ENCODE assay signal across 20 cellular contexts in the genomic region with DNA sequence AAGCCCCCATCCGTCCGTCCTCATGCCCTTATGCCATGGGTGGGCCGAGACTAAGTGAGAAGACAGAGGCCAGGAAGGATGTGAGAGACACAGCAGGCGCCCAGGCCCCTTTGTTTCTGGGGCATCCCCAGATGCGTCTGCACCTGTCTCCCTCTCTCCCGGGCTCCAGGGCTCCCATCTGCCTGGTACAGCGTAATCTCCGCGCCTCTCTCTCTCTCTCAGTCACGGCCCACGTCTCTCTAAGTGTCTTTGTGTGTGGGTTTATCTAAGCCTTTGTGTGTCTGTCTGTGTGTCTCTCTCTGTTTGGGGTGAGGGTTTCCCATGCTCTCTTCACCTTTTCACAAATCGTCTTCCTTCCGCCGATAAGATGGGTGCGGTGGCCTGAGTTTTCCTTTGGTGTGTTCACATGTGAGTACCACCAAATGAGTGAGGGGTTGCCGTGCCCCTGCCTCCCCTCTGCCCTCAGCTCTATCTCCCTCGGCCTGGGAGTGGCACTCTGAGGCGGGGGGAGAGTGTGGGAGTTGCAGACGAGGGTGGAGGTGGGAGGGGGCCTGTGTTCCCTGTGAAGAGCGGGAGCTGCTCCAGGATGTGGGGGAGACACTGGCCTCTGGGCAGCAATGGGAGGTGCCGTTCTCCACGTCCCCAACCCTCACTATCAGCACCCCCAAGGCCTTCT.
DNase-seq lines count a peak whose midpoint lies in the region; ATAC-seq lines count a peak whose summit lies in the region.
"Had no signal": no experiment of that assay in that cellular context is flagged by ENCODE, and none has a peak within 500 bp of the region (broad histone marks: within the 10 kb centered on the region; RNA-seq: fewer than 3 reads in every experiment).

No MANE protein-coding gene starts in this region.

- no peak overlapping the region for H3K4me3 ChIP-seq in iPS-15b (ENCODE audit: low read depth, low read length)
- H3K4me3 ChIP-seq: left lung, SK-N-MC had no signal

- peak; percentile 97 for DNase-seq in DMS53 (lab: John Stamatoyannopoulos, UW)
- peak; percentile 56 for DNase-seq in NCI-H146 treated with DMSO at 0.1 percent for 48 hours (lab: John Stamatoyannopoulos, UW; ENCODE audit: unreplicated experiment)
- peak; percentile 91 for DNase-seq in NCI-H524 treated with DMSO at 0.1 percent for 48 hours (lab: John Stamatoyannopoulos, UW)
- no peak for DNase-seq in HK-2 (ENCODE audit: unreplicated experiment)
- no peak for DNase-seq in activated gamma-delta T cell (lab: John Stamatoyannopoulos, UW)
- DNase-seq in stimulated activated naive B cell treated with anti-CD40 and anti-IgM and Interleukin-4, amounts not matched to agents 10 μg/mL and 1 μg/mL and 100 μg/mL, for 72 hours = no peak
- DNase-seq in stimulated activated CD4-positive, alpha-beta T cell treated with anti-CD3 and anti-CD28 coated beads, Interleukin-2, amount 100 ng/mL, for 48 hours = no peak
- DNase-seq: activated CD4-positive, CD25-positive, alpha-beta regulatory T cell treated with anti-CD3 and anti-CD28 coated beads, Interleukin-2, amount 50 U/mL, for 72 hours; activated CD8-positive, alpha-beta memory T cell treated with anti-CD3 and anti-CD28 coated beads for 24 hours; activated naive CD8-positive, alpha-beta T cell treated with anti-CD3 and anti-CD28 coated beads, Interleukin-2, amount 10 ng/mL, durations not matched to agents 7 days and 5 days; brain microvascular endothelial cell; CD4-positive, alpha-beta T cell; MM.1S; NCI-H226; stimulated activated CD4-positive, alpha-beta T cell treated with anti-CD3 and anti-CD28 coated beads, Interleukin-2, amount 100 ng/mL, for 24 hours had no signal

- ATAC-seq in stimulated activated naive B cell treated with anti-CD40 and anti-IgM and Interleukin-4, amounts not matched to agents 10 μg/mL and 1 μg/mL and 100 μg/mL, for 72 hours (replicated peaks) = no peak
- ATAC-seq: left lung had no signal

- H3K27me3 ChIP-seq in iPS-15b (ENCODE audit: control insufficient read depth, insufficient read depth, low read length) = no peaks in the 10 kb centered on the region

- peaks cover 49 to 53% of the 10 kb centered on the region in 2 donors for H3K27me3 Mint-ChIP-seq in stimulated activated naive B cell treated with anti-CD40 and anti-IgM and Interleukin-4, amounts not matched to agents 10 μg/mL and 1 μg/mL and 100 μg/mL, for 72 hours

- H3K4me1 Mint-ChIP-seq in stimulated activated naive B cell treated with anti-CD40 and anti-IgM and Interleukin-4, amounts not matched to agents 10 μg/mL and 1 μg/mL and 100 μg/mL, for 72 hours = peaks cover 0 to 3% of the 10 kb centered on the region in 2 donors
- H3K4me1 Mint-ChIP-seq: activated naive CD8-positive, alpha-beta T cell treated with anti-CD3 and anti-CD28 coated beads, Interleukin-2, amount 10 ng/mL, durations not matched to agents 7 days and 5 days had no signal

- no peaks in the 10 kb centered on the region for H3K9me3 ChIP-seq in iPS-15b (ENCODE audit: control insufficient read depth, insufficient read depth, low read length)
- H3K9me3 ChIP-seq: left lung had no signal

- H3K36me3 Mint-ChIP-seq in stimulated activated naive B cell treated with anti-CD40 and anti-IgM and Interleukin-4, amounts not matched to agents 10 μg/mL and 1 μg/mL and 100 μg/mL, for 72 hours = no peaks in the 10 kb centered on the region
- H3K36me3 Mint-ChIP-seq: activated naive CD8-positive, alpha-beta T cell treated with anti-CD3 and anti-CD28 coated beads, Interleukin-2, amount 10 ng/mL, durations not matched to agents 7 days and 5 days had no signal

- no peak overlapping the region for H3K27ac Mint-ChIP-seq in stimulated activated naive B cell treated with anti-CD40 and anti-IgM and Interleukin-4, amounts not matched to agents 10 μg/mL and 1 μg/mL and 100 μg/mL, for 72 hours
- H3K27ac Mint-ChIP-seq: activated naive CD8-positive, alpha-beta T cell treated with anti-CD3 and anti-CD28 coated beads, Interleukin-2, amount 10 ng/mL, durations not matched to agents 7 days and 5 days; CD4-positive, alpha-beta T cell; dendritic cell treated with granulocyte-macrophage colony-stimulating factor and Interleukin-4, amounts not matched to agents 40 ng/mL and 50 ng/mL, for 4 days had no signal

- H3K4me1 ChIP-seq in iPS-15b (ENCODE audit: control insufficient read depth, insufficient read depth, low read length) = no peaks in the 10 kb centered on the region
- H3K4me1 ChIP-seq: parathyroid adenoma had no signal

- H3K4me3 Mint-ChIP-seq in stimulated activated naive B cell treated with anti-CD40 and anti-IgM and Interleukin-4, amounts not matched to agents 10 μg/mL and 1 μg/mL and 100 μg/mL, for 72 hours = no peak overlapping the region
- H3K4me3 Mint-ChIP-seq: activated naive CD8-positive, alpha-beta T cell treated with anti-CD3 and anti-CD28 coated beads, Interleukin-2, amount 10 ng/mL, durations not matched to agents 7 days and 5 days; CD4-positive, alpha-beta T cell; dendritic cell treated with granulocyte-macrophage colony-stimulating factor and Interleukin-4, amounts not matched to agents 40 ng/mL and 50 ng/mL, for 4 days had no signal

- H3K9ac ChIP-seq in iPS-15b (ENCODE audit: low read depth, low read length) = peak overlapping the region; percentile 8
- H3K9ac ChIP-seq: parathyroid adenoma had no signal

- H3K9me3 Mint-ChIP-seq in stimulated activated naive B cell treated with anti-CD40 and anti-IgM and Interleukin-4, amounts not matched to agents 10 μg/mL and 1 μg/mL and 100 μg/mL, for 72 hours = no peaks in the 10 kb centered on the region
- H3K9me3 Mint-ChIP-seq: activated naive CD8-positive, alpha-beta T cell treated with anti-CD3 and anti-CD28 coated beads, Interleukin-2, amount 10 ng/mL, durations not matched to agents 7 days and 5 days; CD4-positive, alpha-beta T cell; dendritic cell treated with granulocyte-macrophage colony-stimulating factor and Interleukin-4, amounts not matched to agents 40 ng/mL and 50 ng/mL, for 4 days had no signal

- no peaks in the 10 kb centered on the region for H3K36me3 ChIP-seq in iPS-15b (ENCODE audit: control insufficient read depth, insufficient read depth, low read length)
- H3K36me3 ChIP-seq: brain microvascular endothelial cell, left lung had no signal

Comparison
In these comparisons a context has a peak if more than half of its experiments do, and no peak if none do; other contexts are left out.
1. DNase-seq: peak in DMS53 (single experiment), NCI-H146 treated with DMSO at 0.1 percent for 48 hours (single experiment) and NCI-H524 treated with DMSO at 0.1 percent for 48 hours (single experiment); none in HK-2 (single experiment), activated gamma-delta T cell (single experiment), stimulated activated naive B cell treated with anti-CD40 and anti-IgM and Interleukin-4, amounts not matched to agents 10 μg/mL and 1 μg/mL and 100 μg/mL, for 72 hours (single experiment) and stimulated activated CD4-positive, alpha-beta T cell treated with anti-CD3 and anti-CD28 coated beads, Interleukin-2, amount 100 ng/mL, for 48 hours (0 of 2).